Comparison of ENCODE assay signal across 2 cellular contexts in the genomic region with DNA sequence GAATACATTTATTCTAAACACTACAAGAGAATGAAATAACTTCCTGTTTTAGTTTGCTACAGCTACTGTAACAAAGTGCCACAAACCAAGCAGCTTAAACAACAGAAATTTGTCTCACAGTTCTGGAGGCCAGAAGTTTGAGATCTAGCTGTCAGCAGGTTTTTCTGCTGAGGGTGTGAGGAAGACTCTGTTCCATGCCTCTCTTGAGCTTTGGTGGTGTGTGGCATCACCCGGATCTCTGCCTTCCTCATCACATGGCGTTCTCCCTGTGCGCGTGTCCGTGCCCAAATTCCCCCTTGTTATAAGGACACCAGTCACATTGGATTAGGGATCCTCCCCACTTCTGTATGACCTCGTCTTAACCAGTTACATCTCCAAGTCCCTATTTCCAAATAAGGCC.
TF ChIP-seq lines count a peak whose summit lies in the region.

No MANE protein-coding gene starts in this region.

TF ChIP-seq in SK-N-SH, 30 proteins besides CTCF, POLR2A, EP300 and RAD21 (continued from another document):
- TF ChIP-seq FOSL2 (IDR thresholded peaks at IDR 0.05; ENCODE audit: borderline replicate concordance, low read depth) (no peak), TAF1 (IDR thresholded peaks at IDR 0.05; ENCODE audit: borderline replicate concordance, low read depth, low read length) (no peak), ELF1 (IDR thresholded peaks at IDR 0.05) (no peak), RFX5 (IDR thresholded peaks at IDR 0.05; ENCODE audit: low read length) (no peak)
- TF ChIP-seq, protein P1, sequence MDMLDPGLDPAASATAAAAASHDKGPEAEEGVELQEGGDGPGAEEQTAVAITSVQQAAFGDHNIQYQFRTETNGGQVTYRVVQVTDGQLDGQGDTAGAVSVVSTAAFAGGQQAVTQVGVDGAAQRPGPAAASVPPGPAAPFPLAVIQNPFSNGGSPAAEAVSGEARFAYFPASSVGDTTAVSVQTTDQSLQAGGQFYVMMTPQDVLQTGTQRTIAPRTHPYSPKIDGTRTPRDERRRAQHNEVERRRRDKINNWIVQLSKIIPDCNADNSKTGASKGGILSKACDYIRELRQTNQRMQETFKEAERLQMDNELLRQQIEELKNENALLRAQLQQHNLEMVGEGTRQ (IDR thresholded peaks at IDR 0.05; ENCODE audit: borderline replicate concordance, low read depth, low read length), result no peak

TF ChIP-seq in SK-N-SH treated with all-trans-retinoic acid at 6 μM for 48 hours, 23 proteins besides CTCF, POLR2A, EP300 and RAD21 (continued from another document):
- no peak for TF ChIP-seq ZFP3 (CRISPR knock-in tag; IDR thresholded peaks at IDR 0.05)
- TF ChIP-seq RARB (CRISPR knock-in tag; IDR thresholded peaks at IDR 0.05), result no peak
